ENCODE assay signal across 8 cellular contexts in the genomic region with DNA sequence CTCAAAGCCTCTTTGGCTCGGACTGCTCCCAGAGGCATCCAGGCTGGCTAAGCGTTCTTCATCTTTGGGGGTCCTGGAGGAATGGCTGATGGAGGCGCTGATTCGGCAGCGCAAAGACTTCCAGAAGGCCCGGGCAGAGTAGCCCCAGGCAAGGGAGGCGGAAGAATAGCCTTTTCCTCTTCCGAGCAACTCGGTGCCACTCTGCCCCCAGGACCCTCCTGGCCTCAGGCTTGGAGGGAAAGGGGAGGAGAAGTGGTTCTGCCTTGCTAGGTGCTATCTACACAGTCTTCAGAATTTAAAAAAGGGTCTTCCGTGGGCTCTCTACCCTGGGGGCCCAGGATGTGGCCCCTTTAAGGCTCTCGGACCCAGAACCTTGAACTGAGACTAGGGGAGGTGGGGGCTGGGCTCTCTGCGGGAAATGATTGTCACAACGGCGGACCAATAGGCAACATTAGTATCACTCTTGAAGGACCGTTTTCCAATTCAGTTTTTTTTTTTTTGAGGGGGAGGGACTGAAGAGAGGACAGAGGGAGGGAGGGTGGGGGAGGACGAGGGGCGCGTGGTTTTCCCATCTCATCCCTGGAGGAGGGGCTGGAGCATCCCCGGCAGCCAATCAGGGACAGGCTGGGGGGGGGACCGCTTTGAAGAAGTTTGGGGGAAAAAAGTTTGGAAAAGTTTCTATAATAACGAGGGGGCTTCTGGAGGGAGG. TPM values are rescaled to one million over a fixed set of nuclear protein-coding genes. Genes with fewer than 3 reads are reported as not detected.
DNase-seq lines count a peak whose midpoint lies in the region; ATAC-seq lines count a peak whose summit lies in the region.

Gene NFATC4, plus strand, starts transcription at position 679 of the 709 bp plus-strand sequence. CDS start 157 bp downstream, outside the sequence.

- peak within 1 kb of the TSS; percentile 95 for H3K27ac ChIP-seq in right cardiac atrium (ENCODE audit: low read length)

- intact Hi-C loops in right cardiac atrium (cut with DNase I), result loop anchor here (2.0 to 10.0 kb wide), 4 partner anchors 45 to 67 kb away; no protein-coding TSS in a partner anchor

- WGBS in right cardiac atrium, result 7% methylated on average over 21 of the region's 21 CpGs

- H3K4me1 ChIP-seq in right cardiac atrium (ENCODE audit: control insufficient read depth, insufficient read depth, low read length), result no peaks in the 10 kb centered on the region

- H3K4me3 ChIP-seq in right cardiac atrium (ENCODE audit: low read length), result peak within 1 kb of the TSS; percentile 83

- H3K9me3 ChIP-seq in right cardiac atrium (ENCODE audit: control insufficient read depth, low read length), result no peaks in the 10 kb centered on the region

- peak; percentile 22 for ATAC-seq in HG02678 (IDR thresholded peaks at IDR 0.05; ENCODE audit: unreplicated experiment)
- ATAC-seq in right cardiac atrium, result peak; percentile 35 to 62
- no peak for ATAC-seq in HG03280 (IDR thresholded peaks at IDR 0.05; ENCODE audit: unreplicated experiment)
- ATAC-seq in GM21381 (IDR thresholded peaks at IDR 0.05; ENCODE audit: unreplicated experiment), result no peak

- DNase-seq in DMS153 treated with DMSO at 0.1 percent for 48 hours (lab: John Stamatoyannopoulos, UW; ENCODE audit: unreplicated experiment) (peak; percentile 83), NCI-H510A (lab: John Stamatoyannopoulos, UW) (peak; percentile 90), astrocyte of the hippocampus (ENCODE audit: low read depth, low spot score) (peak; percentile 92), right cardiac atrium (peak; percentile 85 to 92 (median 90)), pulmonary artery endothelial cell (ENCODE audit: low read depth, low spot score) (peak; percentile 86)

- no peaks in the 10 kb centered on the region for H3K27me3 ChIP-seq in right cardiac atrium (ENCODE audit: control insufficient read depth, insufficient read depth)

RNA-seq across cellular contexts. Expression of gene NFATC4, which starts in this region (rescaled TPM):
- total RNA-seq in right cardiac atrium, result 10 to 100 TPM; 15.7 to 40.0 (median 31.0) TPM
- polyA plus RNA-seq in right cardiac atrium, result 25.8 TPM
- total RNA-seq in pulmonary artery endothelial cell, result 16.1 and 19.1 TPM in 2 replicates

Comparison
In these comparisons a context has a peak if more than half of its experiments do, and no peak if none do; other contexts are left out.
1. ATAC-seq: peak in HG02678 (single experiment) and right cardiac atrium (2 of 2); none in HG03280 (single experiment) and GM21381 (single experiment).
2. Peak in every context shown above with its lines, with median percentiles within 50 percentile points of each other: DNase-seq.